ENCODE assay signal across 1 cellular context in the genomic region with DNA sequence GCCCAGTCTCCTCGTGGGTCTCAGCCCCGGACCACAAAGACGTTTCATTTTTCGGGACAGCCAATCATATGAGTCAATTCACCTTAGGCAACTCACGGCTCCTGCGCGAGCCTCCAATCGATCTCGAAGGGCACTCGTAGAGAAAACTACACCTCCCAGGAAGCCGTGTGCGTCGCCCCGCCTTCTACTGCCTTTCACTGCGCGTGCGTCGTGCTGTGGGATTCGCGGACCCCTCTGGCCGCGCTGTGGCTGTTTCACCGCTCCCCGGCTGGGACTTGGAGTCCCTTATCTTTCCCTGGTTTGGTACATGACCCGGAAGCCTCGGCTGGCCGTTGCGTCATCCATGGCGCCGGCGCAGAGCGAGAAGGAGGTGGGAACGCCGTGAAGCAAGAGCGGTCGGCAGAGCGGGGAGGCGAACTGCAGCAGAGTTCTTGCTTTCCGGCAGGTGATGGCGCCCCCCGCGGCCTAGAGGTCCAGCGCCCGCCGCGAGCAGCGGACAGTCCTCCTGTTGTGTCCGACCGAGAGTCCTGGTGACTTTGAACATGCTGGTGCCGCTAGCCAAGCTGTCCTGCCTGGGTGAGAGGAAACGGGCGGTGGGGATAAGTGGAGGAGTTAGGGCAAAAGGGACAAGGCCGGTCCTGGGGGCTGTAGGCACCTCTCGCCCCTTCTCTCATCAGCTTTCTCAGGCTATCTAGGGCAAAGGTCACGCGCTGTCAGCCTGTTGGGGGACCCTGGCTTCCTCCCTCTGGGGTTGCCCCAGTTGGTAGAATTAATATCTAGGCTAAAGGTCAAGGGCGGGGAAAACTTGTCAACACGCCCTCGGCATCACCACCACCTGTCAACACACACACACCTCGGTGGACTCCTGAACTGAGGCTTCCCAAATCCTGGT.
TF ChIP-seq lines count a peak whose summit lies in the region.

A gene (plus strand): TSS at position 382 of the 892 bp plus-strand sequence. CDS start 161 bp downstream, at position 543.

TF ChIP-seq in K562, 482 proteins besides CTCF, POLR2A, EP300 and RAD21 (continued from another document and continues in another):
- TF ChIP-seq, protein P1, sequence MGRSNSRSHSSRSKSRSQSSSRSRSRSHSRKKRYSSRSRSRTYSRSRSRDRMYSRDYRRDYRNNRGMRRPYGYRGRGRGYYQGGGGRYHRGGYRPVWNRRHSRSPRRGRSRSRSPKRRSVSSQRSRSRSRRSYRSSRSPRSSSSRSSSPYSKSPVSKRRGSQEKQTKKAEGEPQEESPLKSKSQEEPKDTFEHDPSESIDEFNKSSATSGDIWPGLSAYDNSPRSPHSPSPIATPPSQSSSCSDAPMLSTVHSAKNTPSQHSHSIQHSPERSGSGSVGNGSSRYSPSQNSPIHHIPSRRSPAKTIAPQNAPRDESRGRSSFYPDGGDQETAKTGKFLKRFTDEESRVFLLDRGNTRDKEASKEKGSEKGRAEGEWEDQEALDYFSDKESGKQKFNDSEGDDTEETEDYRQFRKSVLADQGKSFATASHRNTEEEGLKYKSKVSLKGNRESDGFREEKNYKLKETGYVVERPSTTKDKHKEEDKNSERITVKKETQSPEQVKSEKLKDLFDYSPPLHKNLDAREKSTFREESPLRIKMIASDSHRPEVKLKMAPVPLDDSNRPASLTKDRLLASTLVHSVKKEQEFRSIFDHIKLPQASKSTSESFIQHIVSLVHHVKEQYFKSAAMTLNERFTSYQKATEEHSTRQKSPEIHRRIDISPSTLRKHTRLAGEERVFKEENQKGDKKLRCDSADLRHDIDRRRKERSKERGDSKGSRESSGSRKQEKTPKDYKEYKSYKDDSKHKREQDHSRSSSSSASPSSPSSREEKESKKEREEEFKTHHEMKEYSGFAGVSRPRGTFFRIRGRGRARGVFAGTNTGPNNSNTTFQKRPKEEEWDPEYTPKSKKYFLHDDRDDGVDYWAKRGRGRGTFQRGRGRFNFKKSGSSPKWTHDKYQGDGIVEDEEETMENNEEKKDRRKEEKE (IDR thresholded peaks at IDR 0.05; ENCODE audit: borderline replicate concordance in 1 of 2, control insufficient read depth in 1 of 2, low read depth in 2 of 2, low read length in 1 of 2), result 0 out of 4 replicates have a peak, but pooled peaks of 1 of the 2 experiments have one; percentile 21
- TF ChIP-seq, protein P2, sequence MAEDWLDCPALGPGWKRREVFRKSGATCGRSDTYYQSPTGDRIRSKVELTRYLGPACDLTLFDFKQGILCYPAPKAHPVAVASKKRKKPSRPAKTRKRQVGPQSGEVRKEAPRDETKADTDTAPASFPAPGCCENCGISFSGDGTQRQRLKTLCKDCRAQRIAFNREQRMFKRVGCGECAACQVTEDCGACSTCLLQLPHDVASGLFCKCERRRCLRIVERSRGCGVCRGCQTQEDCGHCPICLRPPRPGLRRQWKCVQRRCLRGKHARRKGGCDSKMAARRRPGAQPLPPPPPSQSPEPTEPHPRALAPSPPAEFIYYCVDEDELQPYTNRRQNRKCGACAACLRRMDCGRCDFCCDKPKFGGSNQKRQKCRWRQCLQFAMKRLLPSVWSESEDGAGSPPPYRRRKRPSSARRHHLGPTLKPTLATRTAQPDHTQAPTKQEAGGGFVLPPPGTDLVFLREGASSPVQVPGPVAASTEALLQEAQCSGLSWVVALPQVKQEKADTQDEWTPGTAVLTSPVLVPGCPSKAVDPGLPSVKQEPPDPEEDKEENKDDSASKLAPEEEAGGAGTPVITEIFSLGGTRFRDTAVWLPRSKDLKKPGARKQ (CRISPR knock-in tag; IDR thresholded peaks at IDR 0.05), result no peak
- TF ChIP-seq, protein P3, sequence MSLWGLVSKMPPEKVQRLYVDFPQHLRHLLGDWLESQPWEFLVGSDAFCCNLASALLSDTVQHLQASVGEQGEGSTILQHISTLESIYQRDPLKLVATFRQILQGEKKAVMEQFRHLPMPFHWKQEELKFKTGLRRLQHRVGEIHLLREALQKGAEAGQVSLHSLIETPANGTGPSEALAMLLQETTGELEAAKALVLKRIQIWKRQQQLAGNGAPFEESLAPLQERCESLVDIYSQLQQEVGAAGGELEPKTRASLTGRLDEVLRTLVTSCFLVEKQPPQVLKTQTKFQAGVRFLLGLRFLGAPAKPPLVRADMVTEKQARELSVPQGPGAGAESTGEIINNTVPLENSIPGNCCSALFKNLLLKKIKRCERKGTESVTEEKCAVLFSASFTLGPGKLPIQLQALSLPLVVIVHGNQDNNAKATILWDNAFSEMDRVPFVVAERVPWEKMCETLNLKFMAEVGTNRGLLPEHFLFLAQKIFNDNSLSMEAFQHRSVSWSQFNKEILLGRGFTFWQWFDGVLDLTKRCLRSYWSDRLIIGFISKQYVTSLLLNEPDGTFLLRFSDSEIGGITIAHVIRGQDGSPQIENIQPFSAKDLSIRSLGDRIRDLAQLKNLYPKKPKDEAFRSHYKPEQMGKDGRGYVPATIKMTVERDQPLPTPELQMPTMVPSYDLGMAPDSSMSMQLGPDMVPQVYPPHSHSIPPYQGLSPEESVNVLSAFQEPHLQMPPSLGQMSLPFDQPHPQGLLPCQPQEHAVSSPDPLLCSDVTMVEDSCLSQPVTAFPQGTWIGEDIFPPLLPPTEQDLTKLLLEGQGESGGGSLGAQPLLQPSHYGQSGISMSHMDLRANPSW (CRISPR knock-in tag; IDR thresholded peaks at IDR 0.05), result no peak; the same call in 1 of the 2 replicates
- TF ChIP-seq POLR3G (IDR thresholded peaks at IDR 0.05; ENCODE audit: extremely low read depth, insufficient read length, insufficient replicate concordance), result no peak
- peak; percentile 79 for TF ChIP-seq JUN (IDR thresholded peaks at IDR 0.05; ENCODE audit: borderline replicate concordance, low read depth, low read length)
- no peak for TF ChIP-seq JUN (CRISPR knock-in tag; IDR thresholded peaks at IDR 0.05; ENCODE audit: borderline replicate concordance)
- no peak for TF ChIP-seq RBM17 (IDR thresholded peaks at IDR 0.05; ENCODE audit: borderline replicate concordance, low read depth, low read length)
- peak in 1 of 2 experiments; percentile 72; a peak in 1 of 4 replicates for TF ChIP-seq NONO (IDR thresholded peaks at IDR 0.05; ENCODE audit: low read depth in 2 of 2, low read length in 1 of 2)
- TF ChIP-seq BMI1 (IDR thresholded peaks at IDR 0.05; ENCODE audit: low read length), result no peak
- no peak; the same call in 1 of the 2 replicates for TF ChIP-seq PML (IDR thresholded peaks at IDR 0.05; ENCODE audit: low read length)
- TF ChIP-seq ZNF764 (CRISPR knock-in tag; IDR thresholded peaks at IDR 0.05; ENCODE audit: low read depth), result no peak
- TF ChIP-seq, protein P4, sequence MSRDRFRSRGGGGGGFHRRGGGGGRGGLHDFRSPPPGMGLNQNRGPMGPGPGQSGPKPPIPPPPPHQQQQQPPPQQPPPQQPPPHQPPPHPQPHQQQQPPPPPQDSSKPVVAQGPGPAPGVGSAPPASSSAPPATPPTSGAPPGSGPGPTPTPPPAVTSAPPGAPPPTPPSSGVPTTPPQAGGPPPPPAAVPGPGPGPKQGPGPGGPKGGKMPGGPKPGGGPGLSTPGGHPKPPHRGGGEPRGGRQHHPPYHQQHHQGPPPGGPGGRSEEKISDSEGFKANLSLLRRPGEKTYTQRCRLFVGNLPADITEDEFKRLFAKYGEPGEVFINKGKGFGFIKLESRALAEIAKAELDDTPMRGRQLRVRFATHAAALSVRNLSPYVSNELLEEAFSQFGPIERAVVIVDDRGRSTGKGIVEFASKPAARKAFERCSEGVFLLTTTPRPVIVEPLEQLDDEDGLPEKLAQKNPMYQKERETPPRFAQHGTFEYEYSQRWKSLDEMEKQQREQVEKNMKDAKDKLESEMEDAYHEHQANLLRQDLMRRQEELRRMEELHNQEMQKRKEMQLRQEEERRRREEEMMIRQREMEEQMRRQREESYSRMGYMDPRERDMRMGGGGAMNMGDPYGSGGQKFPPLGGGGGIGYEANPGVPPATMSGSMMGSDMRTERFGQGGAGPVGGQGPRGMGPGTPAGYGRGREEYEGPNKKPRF (IDR thresholded peaks at IDR 0.05; ENCODE audit: low read depth, low read length), result no peak
- TF ChIP-seq ZNF551 (CRISPR knock-in tag; IDR thresholded peaks at IDR 0.05), result no peak
- TF ChIP-seq, protein P5, sequence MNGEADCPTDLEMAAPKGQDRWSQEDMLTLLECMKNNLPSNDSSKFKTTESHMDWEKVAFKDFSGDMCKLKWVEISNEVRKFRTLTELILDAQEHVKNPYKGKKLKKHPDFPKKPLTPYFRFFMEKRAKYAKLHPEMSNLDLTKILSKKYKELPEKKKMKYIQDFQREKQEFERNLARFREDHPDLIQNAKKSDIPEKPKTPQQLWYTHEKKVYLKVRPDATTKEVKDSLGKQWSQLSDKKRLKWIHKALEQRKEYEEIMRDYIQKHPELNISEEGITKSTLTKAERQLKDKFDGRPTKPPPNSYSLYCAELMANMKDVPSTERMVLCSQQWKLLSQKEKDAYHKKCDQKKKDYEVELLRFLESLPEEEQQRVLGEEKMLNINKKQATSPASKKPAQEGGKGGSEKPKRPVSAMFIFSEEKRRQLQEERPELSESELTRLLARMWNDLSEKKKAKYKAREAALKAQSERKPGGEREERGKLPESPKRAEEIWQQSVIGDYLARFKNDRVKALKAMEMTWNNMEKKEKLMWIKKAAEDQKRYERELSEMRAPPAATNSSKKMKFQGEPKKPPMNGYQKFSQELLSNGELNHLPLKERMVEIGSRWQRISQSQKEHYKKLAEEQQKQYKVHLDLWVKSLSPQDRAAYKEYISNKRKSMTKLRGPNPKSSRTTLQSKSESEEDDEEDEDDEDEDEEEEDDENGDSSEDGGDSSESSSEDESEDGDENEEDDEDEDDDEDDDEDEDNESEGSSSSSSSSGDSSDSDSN (IDR thresholded peaks at IDR 0.05; ENCODE audit: borderline replicate concordance in 1 of 2, low read depth in 2 of 2, low read length in 2 of 2), result peak in 1 of 2 experiments; percentile 86; a peak in 2 of 4 replicates
- TF ChIP-seq ZNF79 (CRISPR knock-in tag; IDR thresholded peaks at IDR 0.05; ENCODE audit: low read depth), result no peak
- TF ChIP-seq, protein P6, sequence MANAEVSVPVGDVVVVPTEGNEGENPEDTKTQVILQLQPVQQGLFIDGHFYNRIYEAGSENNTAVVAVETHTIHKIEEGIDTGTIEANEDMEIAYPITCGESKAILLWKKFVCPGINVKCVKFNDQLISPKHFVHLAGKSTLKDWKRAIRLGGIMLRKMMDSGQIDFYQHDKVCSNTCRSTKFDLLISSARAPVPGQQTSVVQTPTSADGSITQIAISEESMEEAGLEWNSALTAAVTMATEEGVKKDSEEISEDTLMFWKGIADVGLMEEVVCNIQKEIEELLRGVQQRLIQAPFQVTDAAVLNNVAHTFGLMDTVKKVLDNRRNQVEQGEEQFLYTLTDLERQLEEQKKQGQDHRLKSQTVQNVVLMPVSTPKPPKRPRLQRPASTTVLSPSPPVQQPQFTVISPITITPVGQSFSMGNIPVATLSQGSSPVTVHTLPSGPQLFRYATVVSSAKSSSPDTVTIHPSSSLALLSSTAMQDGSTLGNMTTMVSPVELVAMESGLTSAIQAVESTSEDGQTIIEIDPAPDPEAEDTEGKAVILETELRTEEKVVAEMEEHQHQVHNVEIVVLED (CRISPR knock-in tag; IDR thresholded peaks at IDR 0.05), result peak; percentile 79
- peak; percentile 86; the same call in 1 of the 2 replicates for TF ChIP-seq CXXC5 (CRISPR knock-in tag; IDR thresholded peaks at IDR 0.05)
- TF ChIP-seq TRIM24 (IDR thresholded peaks at IDR 0.05), result peak; percentile 68 to 73; a peak in 3 of 4 replicates
- peak; percentile 67 to 76 for TF ChIP-seq SIX5 (IDR thresholded peaks at IDR 0.05; ENCODE audit: borderline replicate concordance in 1 of 2, insufficient read depth in 1 of 2, low read depth in 1 of 2, low read length in 2 of 2)
- no peak for TF ChIP-seq TCF7 (IDR thresholded peaks at IDR 0.05; ENCODE audit: borderline replicate concordance)
- TF ChIP-seq, protein P7, sequence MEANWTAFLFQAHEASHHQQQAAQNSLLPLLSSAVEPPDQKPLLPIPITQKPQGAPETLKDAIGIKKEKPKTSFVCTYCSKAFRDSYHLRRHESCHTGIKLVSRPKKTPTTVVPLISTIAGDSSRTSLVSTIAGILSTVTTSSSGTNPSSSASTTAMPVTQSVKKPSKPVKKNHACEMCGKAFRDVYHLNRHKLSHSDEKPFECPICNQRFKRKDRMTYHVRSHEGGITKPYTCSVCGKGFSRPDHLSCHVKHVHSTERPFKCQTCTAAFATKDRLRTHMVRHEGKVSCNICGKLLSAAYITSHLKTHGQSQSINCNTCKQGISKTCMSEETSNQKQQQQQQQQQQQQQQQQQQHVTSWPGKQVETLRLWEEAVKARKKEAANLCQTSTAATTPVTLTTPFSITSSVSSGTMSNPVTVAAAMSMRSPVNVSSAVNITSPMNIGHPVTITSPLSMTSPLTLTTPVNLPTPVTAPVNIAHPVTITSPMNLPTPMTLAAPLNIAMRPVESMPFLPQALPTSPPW (CRISPR knock-in tag; IDR thresholded peaks at IDR 0.05), result peak; percentile 95
- peak; percentile 73 for TF ChIP-seq L3MBTL2 (IDR thresholded peaks at IDR 0.05)
- no peak for TF ChIP-seq SNIP1 (IDR thresholded peaks at IDR 0.05; ENCODE audit: low read depth)
- 0 out of 4 replicates have a peak, but pooled peaks of 1 of the 2 experiments have one; percentile 22 for TF ChIP-seq TEAD1 (CRISPR knock-in tag; IDR thresholded peaks at IDR 0.05)
- TF ChIP-seq ZNF232 (CRISPR knock-in tag; IDR thresholded peaks at IDR 0.05), result no peak
- TF ChIP-seq, protein P8, sequence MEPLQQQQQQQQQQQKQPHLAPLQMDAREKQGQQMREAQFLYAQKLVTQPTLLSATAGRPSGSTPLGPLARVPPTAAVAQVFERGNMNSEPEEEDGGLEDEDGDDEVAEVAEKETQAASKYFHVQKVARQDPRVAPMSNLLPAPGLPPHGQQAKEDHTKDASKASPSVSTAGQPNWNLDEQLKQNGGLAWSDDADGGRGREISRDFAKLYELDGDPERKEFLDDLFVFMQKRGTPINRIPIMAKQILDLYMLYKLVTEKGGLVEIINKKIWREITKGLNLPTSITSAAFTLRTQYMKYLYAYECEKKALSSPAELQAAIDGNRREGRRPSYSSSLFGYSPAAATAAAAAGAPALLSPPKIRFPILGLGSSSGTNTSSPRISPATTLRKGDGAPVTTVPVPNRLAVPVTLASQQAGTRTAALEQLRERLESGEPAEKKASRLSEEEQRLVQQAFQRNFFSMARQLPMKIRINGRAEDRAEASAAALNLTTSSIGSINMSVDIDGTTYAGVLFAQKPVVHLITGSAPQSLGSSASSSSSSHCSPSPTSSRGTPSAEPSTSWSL (CRISPR knock-in tag; IDR thresholded peaks at IDR 0.05; ENCODE audit: borderline replicate concordance), result no peak
- 0 out of 2 replicates have a peak, but pooled peaks have one; percentile 12 for TF ChIP-seq ZEB2 (IDR thresholded peaks at IDR 0.05)
- peak; percentile 29; the same call in 1 of the 2 replicates for TF ChIP-seq SMARCC2 (IDR thresholded peaks at IDR 0.05; ENCODE audit: low read depth)
- no peak for TF ChIP-seq POLR2AphosphoS2 (IDR thresholded peaks at IDR 0.05; ENCODE audit: low read length)
- TF ChIP-seq, protein P9, sequence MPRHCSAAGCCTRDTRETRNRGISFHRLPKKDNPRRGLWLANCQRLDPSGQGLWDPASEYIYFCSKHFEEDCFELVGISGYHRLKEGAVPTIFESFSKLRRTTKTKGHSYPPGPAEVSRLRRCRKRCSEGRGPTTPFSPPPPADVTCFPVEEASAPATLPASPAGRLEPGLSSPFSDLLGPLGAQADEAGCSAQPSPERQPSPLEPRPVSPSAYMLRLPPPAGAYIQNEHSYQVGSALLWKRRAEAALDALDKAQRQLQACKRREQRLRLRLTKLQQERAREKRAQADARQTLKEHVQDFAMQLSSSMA (CRISPR knock-in tag; IDR thresholded peaks at IDR 0.05), result no peak
- peak; percentile 62 for TF ChIP-seq DACH1 (IDR thresholded peaks at IDR 0.05; ENCODE audit: partially characterized antibody)
